Comparison of ENCODE assay signal across 1 cellular context in genomic region chr1:50978852-50979781, GRCh38.
TF ChIP-seq lines count a peak whose summit lies in the region.

No MANE protein-coding gene starts in this region.

TF ChIP-seq in HEK293, 187 proteins besides CTCF, POLR2A, EP300 and RAD21 (continued from another document):
- no peak for TF ChIP-seq ZNF148 (tag by site-specific recombination; IDR thresholded peaks at IDR 0.05; ENCODE audit: borderline replicate concordance)
- TF ChIP-seq ZNF274 (IDR thresholded peaks at IDR 0.05; ENCODE audit: low read length) = no peak
- no peak for TF ChIP-seq ZNF274 (tag by site-specific recombination; IDR thresholded peaks at IDR 0.05; ENCODE audit: borderline replicate concordance)
- TF ChIP-seq GLIS2 (tag by site-specific recombination; IDR thresholded peaks at IDR 0.05) = no peak
- 0 out of 2 replicates have a peak, but pooled peaks have one; percentile 23 for TF ChIP-seq KLF8 (tag by site-specific recombination; IDR thresholded peaks at IDR 0.05)
- no peak for TF ChIP-seq TCF7L2 (IDR thresholded peaks at IDR 0.05; ENCODE audit: borderline replicate concordance, low read depth, low read length)
- no peak for TF ChIP-seq ZNF324 (tag by site-specific recombination; IDR thresholded peaks at IDR 0.05)
- TF ChIP-seq KLF16 (tag by site-specific recombination; IDR thresholded peaks at IDR 0.05) = no peak
- no peak for TF ChIP-seq ZNF692 (tag by site-specific recombination; IDR thresholded peaks at IDR 0.05)
TF ChIP-seq in HEK293: peak in this region for 22.
